In genomic region chr17:28900986-28901726, GRCh38 we compare ENCODE assay signal across 2 cellular contexts.
TF ChIP-seq lines count a peak whose summit lies in the region.

No MANE protein-coding gene starts in this region.

TF ChIP-seq in HEK293, 187 proteins besides CTCF, POLR2A, EP300 and RAD21:
- TF ChIP-seq, protein P1, sequence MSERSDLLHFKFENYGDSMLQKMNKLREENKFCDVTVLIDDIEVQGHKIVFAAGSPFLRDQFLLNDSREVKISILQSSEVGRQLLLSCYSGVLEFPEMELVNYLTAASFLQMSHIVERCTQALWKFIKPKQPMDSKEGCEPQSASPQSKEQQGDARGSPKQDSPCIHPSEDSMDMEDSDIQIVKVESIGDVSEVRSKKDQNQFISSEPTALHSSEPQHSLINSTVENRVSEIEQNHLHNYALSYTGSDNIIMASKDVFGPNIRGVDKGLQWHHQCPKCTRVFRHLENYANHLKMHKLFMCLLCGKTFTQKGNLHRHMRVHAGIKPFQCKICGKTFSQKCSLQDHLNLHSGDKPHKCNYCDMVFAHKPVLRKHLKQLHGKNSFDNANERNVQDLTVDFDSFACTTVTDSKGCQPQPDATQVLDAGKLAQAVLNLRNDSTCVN (tag by site-specific recombination; optimal IDR thresholded peaks at IDR 0.05) = no peak
- TF ChIP-seq, protein P2, sequence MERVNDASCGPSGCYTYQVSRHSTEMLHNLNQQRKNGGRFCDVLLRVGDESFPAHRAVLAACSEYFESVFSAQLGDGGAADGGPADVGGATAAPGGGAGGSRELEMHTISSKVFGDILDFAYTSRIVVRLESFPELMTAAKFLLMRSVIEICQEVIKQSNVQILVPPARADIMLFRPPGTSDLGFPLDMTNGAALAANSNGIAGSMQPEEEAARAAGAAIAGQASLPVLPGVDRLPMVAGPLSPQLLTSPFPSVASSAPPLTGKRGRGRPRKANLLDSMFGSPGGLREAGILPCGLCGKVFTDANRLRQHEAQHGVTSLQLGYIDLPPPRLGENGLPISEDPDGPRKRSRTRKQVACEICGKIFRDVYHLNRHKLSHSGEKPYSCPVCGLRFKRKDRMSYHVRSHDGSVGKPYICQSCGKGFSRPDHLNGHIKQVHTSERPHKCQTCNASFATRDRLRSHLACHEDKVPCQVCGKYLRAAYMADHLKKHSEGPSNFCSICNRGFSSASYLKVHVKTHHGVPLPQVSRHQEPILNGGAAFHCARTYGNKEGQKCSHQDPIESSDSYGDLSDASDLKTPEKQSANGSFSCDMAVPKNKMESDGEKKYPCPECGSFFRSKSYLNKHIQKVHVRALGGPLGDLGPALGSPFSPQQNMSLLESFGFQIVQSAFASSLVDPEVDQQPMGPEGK (tag by site-specific recombination; IDR thresholded peaks at IDR 0.05) = 0 out of 2 replicates have a peak, but pooled peaks have one; percentile 7
- TF ChIP-seq YY2 (tag by site-specific recombination; IDR thresholded peaks at IDR 0.05) (no peak), ZIC2 (tag by site-specific recombination; IDR thresholded peaks at IDR 0.05) (peak; percentile 82), ZNF398 (tag by site-specific recombination; IDR thresholded peaks at IDR 0.05) (no peak), ZXDB (tag by site-specific recombination; IDR thresholded peaks at IDR 0.05) (no peak), ZNF571 (tag by site-specific recombination; IDR thresholded peaks at IDR 0.05) (no peak), ZNF785 (tag by site-specific recombination; IDR thresholded peaks at IDR 0.05) (no peak), SETDB1 (IDR thresholded peaks at IDR 0.05; ENCODE audit: insufficient read length, low read length) (no peak), ZNF629 (tag by site-specific recombination; IDR thresholded peaks at IDR 0.05) (no peak), ZNF114 (tag by site-specific recombination; IDR thresholded peaks at IDR 0.05) (no peak), ZFP37 (tag by site-specific recombination; IDR thresholded peaks at IDR 0.05) (no peak), ZNF23 (tag by site-specific recombination; IDR thresholded peaks at IDR 0.05; ENCODE audit: borderline replicate concordance) (no peak)

TF ChIP-seq in SK-N-SH, 30 proteins besides CTCF, POLR2A, EP300 and RAD21 (continued from another document):
- no peak for TF ChIP-seq MAX (IDR thresholded peaks at IDR 0.05; ENCODE audit: low read depth)
- no peak for TF ChIP-seq RCOR1 (IDR thresholded peaks at IDR 0.05; ENCODE audit: low read length)
